Comparison of ENCODE assay signal across 8 cellular contexts in the genomic region with DNA sequence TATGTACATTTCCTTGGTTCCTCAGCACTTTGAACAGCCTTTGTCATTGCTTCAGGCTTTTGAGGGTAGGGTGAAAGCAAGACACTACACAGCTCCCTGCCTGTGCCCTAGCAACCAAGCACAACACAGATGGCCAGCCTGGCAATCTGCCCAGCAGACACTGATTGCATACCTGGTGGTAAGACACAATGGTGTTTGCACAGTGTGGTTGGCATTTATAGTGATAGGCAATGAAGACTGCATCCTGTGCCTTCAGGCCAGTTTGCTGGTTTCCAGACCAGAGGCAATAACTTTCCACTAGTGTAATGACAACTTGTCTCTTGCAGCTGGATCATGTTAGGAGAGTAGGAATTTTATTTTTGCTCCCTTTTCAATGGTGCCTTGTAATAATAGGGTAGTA.
A peak's percentile ranks its signal among the peaks of the same experiment; 100 is the strongest.
DNase-seq lines count a peak whose midpoint lies in the region; ATAC-seq and TF ChIP-seq lines count a peak whose summit lies in the region.

No MANE protein-coding gene starts in this region.

- DNase-seq in D341Med (ENCODE audit: low spot score) (peak; percentile 29), NCI-H146 (lab: John Stamatoyannopoulos, UW) (peak; percentile 54), amniotic epithelial cell (ENCODE audit: low read depth) (peak; percentile 84), lower lobe of right lung (peak; percentile 79), gastrocnemius medialis (no peak), RKO (ENCODE audit: low spot score) (no peak)
- no peak for DNase-seq in activated T-cell treated with anti-CD3 and anti-CD28 coated beads, Interleukin-2, amount 50 U/mL, for 4 hours

- H3K4me1 ChIP-seq in lower lobe of right lung (peaks cover 8% of the 10 kb centered on the region), gastrocnemius medialis (no peaks in the 10 kb centered on the region)

- TF ChIP-seq POLR2A in gastrocnemius medialis (IDR thresholded peaks at IDR 0.05): no peak

- H3K27me3 ChIP-seq in lower lobe of right lung (ENCODE audit: low read depth) (no peaks in the 10 kb centered on the region), gastrocnemius medialis (no peaks in the 10 kb centered on the region)

- H3K9me3 ChIP-seq in lower lobe of right lung (no peaks in the 10 kb centered on the region), gastrocnemius medialis (no peaks in the 10 kb centered on the region)

- peak; percentile 67 to 81 for ATAC-seq in lower lobe of right lung
- ATAC-seq in activated T-cell treated with anti-CD3 and anti-CD28 coated beads, Interleukin-2, amount 50 U/mL, for 4 hours: no peak
- ATAC-seq in gastrocnemius medialis: no peak
- no peak for ATAC-seq in HG03159 (IDR thresholded peaks at IDR 0.05; ENCODE audit: unreplicated experiment)

- H3K36me3 Mint-ChIP-seq in activated T-cell treated with anti-CD3 and anti-CD28 coated beads, Interleukin-2, amount 50 U/mL, for 4 hours (ENCODE audit: insufficient read depth): no peaks in the 10 kb centered on the region

- H3K27ac ChIP-seq in lower lobe of right lung (no peak overlapping the region), gastrocnemius medialis (no peak overlapping the region)

- in situ Hi-C loops in gastrocnemius medialis (cut with MboI; ENCODE audit: low sequenced_read_pairs in 4 of 4): loop anchor here in 1 of 4 donors (10.0 kb wide), 1 partner anchor 62 kb away; no protein-coding TSS in a partner anchor

- H3K27me3 Mint-ChIP-seq in activated T-cell treated with anti-CD3 and anti-CD28 coated beads, Interleukin-2, amount 50 U/mL, for 4 hours (ENCODE audit: low read depth): no peaks in the 10 kb centered on the region

- TF ChIP-seq CTCF in lower lobe of right lung (IDR thresholded peaks at IDR 0.05) (no peak), gastrocnemius medialis (IDR thresholded peaks at IDR 0.05 in 4 of 5, conservative IDR thresholded peaks at IDR 0.05 in 1 of 5) (no peak)

- H3K4me3 ChIP-seq in lower lobe of right lung (no peak overlapping the region), gastrocnemius medialis (no peak overlapping the region)

- intact Hi-C loops in lower lobe of right lung (cut with DNase I): no loop called here
- intact Hi-C loops in gastrocnemius medialis (cut with DNase I; ENCODE audit: low total_unique reads): no loop called here

- no peaks in the 10 kb centered on the region for H3K4me1 Mint-ChIP-seq in activated T-cell treated with anti-CD3 and anti-CD28 coated beads, Interleukin-2, amount 50 U/mL, for 4 hours (ENCODE audit: low read depth)

- no peaks in the 10 kb centered on the region for H3K9me3 Mint-ChIP-seq in activated T-cell treated with anti-CD3 and anti-CD28 coated beads, Interleukin-2, amount 50 U/mL, for 4 hours

- no peak overlapping the region for H3K4me3 Mint-ChIP-seq in activated T-cell treated with anti-CD3 and anti-CD28 coated beads, Interleukin-2, amount 50 U/mL, for 4 hours

- H3K36me3 ChIP-seq in lower lobe of right lung (no peaks in the 10 kb centered on the region), gastrocnemius medialis (no peaks in the 10 kb centered on the region)

Comparison
In these comparisons a context has a peak if more than half of its experiments do, and no peak if none do; other contexts are left out.
1. DNase-seq: peak in D341Med (single experiment), NCI-H146 (single experiment), amniotic epithelial cell (single experiment) and lower lobe of right lung (single experiment); none in activated T-cell treated with anti-CD3 and anti-CD28 coated beads, Interleukin-2, amount 50 U/mL, for 4 hours (single experiment), gastrocnemius medialis (0 of 2) and RKO (single experiment).
2. ATAC-seq: peak in lower lobe of right lung (2 of 2); none in activated T-cell treated with anti-CD3 and anti-CD28 coated beads, Interleukin-2, amount 50 U/mL, for 4 hours (0 of 2), gastrocnemius medialis (0 of 2) and HG03159 (single experiment).